ENCODE assay signal across 10 cellular contexts in the genomic region with DNA sequence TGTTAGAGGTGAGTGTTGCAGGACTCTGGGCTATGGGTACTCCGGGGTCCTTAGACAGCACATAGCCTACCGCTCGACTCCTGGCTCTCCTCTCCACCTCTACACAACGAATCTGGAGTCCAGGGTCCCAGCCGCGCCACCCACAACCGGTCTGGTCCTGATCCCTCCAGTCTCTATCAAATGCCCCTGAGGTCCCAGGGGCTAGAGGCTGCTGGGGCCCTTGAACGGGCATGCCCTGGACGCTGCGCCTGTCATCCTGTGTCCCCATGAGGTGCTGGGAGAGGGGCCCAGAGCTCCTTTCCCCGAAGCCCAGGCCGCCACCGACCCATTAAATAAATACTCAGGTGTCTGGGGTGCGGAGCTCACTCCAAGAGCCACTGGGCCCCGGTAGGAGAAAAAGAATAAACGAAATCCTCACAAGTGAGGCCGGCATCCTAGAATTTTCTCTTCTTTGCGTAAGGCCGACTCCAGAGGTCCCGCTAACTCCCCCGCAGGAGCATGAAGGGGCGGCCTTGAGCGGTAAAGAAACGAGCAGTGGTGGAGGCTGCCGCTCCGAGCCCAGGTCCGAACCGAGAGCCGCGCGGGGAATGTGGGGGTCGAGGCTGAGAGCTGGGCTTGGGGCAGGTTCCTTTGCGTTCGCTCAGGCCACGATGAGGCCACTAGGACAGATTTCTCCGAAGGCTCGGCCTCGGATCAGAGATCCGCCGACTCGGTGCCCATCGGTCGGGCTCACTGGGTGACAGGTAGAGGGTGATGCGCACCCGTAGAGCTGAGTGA.
DNase-seq lines count a peak whose midpoint lies in the region; ATAC-seq lines count a peak whose summit lies in the region.
"Had no signal": no experiment of that assay in that cellular context is flagged by ENCODE, and none has a peak within 500 bp of the region (broad histone marks: within the 10 kb centered on the region; RNA-seq: fewer than 3 reads in every experiment).

No MANE protein-coding gene starts in this region.

- H3K36me3 Mint-ChIP-seq in CD4-positive, alpha-beta memory T cell: no peaks in the 10 kb centered on the region
- peaks cover 7% of the 10 kb centered on the region for H3K36me3 Mint-ChIP-seq in central memory CD8-positive, alpha-beta T cell (ENCODE audit: insufficient read depth)
- H3K36me3 Mint-ChIP-seq in naive thymus-derived CD4-positive, alpha-beta T cell: no peaks in the 10 kb centered on the region

- peak overlapping the region; percentile 40 to 69 (median 53) for H3K4me3 Mint-ChIP-seq in CD4-positive, alpha-beta memory T cell
- peak overlapping the region; percentile 60 for H3K4me3 Mint-ChIP-seq in central memory CD8-positive, alpha-beta T cell
- peak overlapping the region in 8 of 10 donors; percentile 10 to 87 (median 47) for H3K4me3 Mint-ChIP-seq in naive thymus-derived CD4-positive, alpha-beta T cell

- peaks cover 33% of the 10 kb centered on the region for H3K27me3 ChIP-seq in CD4-positive, alpha-beta memory T cell (ENCODE audit: insufficient read depth, low read length)
- peaks cover 97% of the 10 kb centered on the region for H3K27me3 ChIP-seq in HUES6 (ENCODE audit: control insufficient read depth, insufficient read depth, low read length)
- H3K27me3 ChIP-seq in naive thymus-derived CD4-positive, alpha-beta T cell (ENCODE audit: control insufficient read depth in 2 of 2, insufficient read depth in 2 of 2, low read length in 2 of 2): peaks cover 12 to 32% of the 10 kb centered on the region in 2 donors

- no peak overlapping the region for H3K27ac ChIP-seq in CD4-positive, alpha-beta memory T cell (ENCODE audit: low read depth, low read length)
- H3K27ac ChIP-seq in HUES6 (ENCODE audit: low read depth, low read length): no peak overlapping the region
- no peak overlapping the region for H3K27ac ChIP-seq in naive thymus-derived CD4-positive, alpha-beta T cell (ENCODE audit: low read depth, low read length)

- CTCF ChIA-PET in CD4-positive, alpha-beta memory T cell (lab: Charles Lee; ENCODE audit: partially characterized antibody): no interaction called here
- CTCF ChIA-PET in naive thymus-derived CD4-positive, alpha-beta T cell (lab: Charles Lee): no interaction called here

- no peaks in the 10 kb centered on the region for H3K36me3 ChIP-seq in CD4-positive, alpha-beta memory T cell (ENCODE audit: insufficient read depth, low read length)
- H3K36me3 ChIP-seq in HUES6 (ENCODE audit: control insufficient read depth, insufficient read depth, low read length): no peaks in the 10 kb centered on the region
- no peaks in the 10 kb centered on the region for H3K36me3 ChIP-seq in naive thymus-derived CD4-positive, alpha-beta T cell (ENCODE audit: control insufficient read depth in 2 of 3, insufficient read depth in 3 of 3, low read length in 3 of 3)

- H3K4me3 ChIP-seq in CD4-positive, alpha-beta memory T cell (ENCODE audit: low read length in 2 of 2): no peak overlapping the region
- peak overlapping the region; percentile 79 for H3K4me3 ChIP-seq in HUES6 (ENCODE audit: low read depth, low read length)
- no peak overlapping the region for H3K4me3 ChIP-seq in naive thymus-derived CD4-positive, alpha-beta T cell (ENCODE audit: low read length)

- POLR2A ChIA-PET in CD4-positive, alpha-beta memory T cell (lab: Charles Lee; ENCODE audit: partially characterized antibody): no interaction called here
- POLR2A ChIA-PET in naive thymus-derived CD4-positive, alpha-beta T cell (lab: Charles Lee): no interaction called here

- no peaks in the 10 kb centered on the region for H3K9me3 ChIP-seq in CD4-positive, alpha-beta memory T cell (ENCODE audit: control insufficient read depth in 1 of 2, low read length in 2 of 2)
- no peaks in the 10 kb centered on the region for H3K9me3 ChIP-seq in HUES6 (ENCODE audit: control insufficient read depth, insufficient read depth, low read depth, low read length)
- no peaks in the 10 kb centered on the region for H3K9me3 ChIP-seq in naive thymus-derived CD4-positive, alpha-beta T cell (ENCODE audit: control insufficient read depth in 2 of 3, low read length in 3 of 3)

- DNase-seq in CD4-positive, alpha-beta memory T cell: no peak
- no peak for DNase-seq in central memory CD8-positive, alpha-beta T cell (ENCODE audit: low spot score in 2 of 2)
- no peak for DNase-seq in naive thymus-derived CD4-positive, alpha-beta T cell
- DNase-seq in left lobe of liver (ENCODE audit: low spot score) (no peak), T1000 (lab: John Stamatoyannopoulos, UW) (no peak)
- DNase-seq: cortex of kidney had no signal

- intact Hi-C loops in CD4-positive, alpha-beta memory T cell (cut with micrococcal nuclease): no loop called here
- intact Hi-C loops in naive thymus-derived CD4-positive, alpha-beta T cell (cut with micrococcal nuclease): no loop called here

- H3K27me3 Mint-ChIP-seq in CD4-positive, alpha-beta memory T cell: peaks cover 29 to 31% of the 10 kb centered on the region in 2 donors
- peaks cover 43% of the 10 kb centered on the region for H3K27me3 Mint-ChIP-seq in central memory CD8-positive, alpha-beta T cell
- peaks cover 32 to 64% (median 35%) of the 10 kb centered on the region in 5 donors for H3K27me3 Mint-ChIP-seq in naive thymus-derived CD4-positive, alpha-beta T cell

- ATAC-seq in central memory CD8-positive, alpha-beta T cell (replicated peaks; ENCODE audit: extremely low read depth, poor library complexity, severe bottlenecking): no peak
- no peak for ATAC-seq in naive thymus-derived CD4-positive, alpha-beta T cell
- ATAC-seq in GM21528 (IDR thresholded peaks at IDR 0.05; ENCODE audit: low FRiP score, unreplicated experiment): no peak
- no peak for ATAC-seq in HG03159 (IDR thresholded peaks at IDR 0.05; ENCODE audit: unreplicated experiment)
- no peak for ATAC-seq in left lobe of liver

- no peaks in the 10 kb centered on the region for H3K9me3 Mint-ChIP-seq in CD4-positive, alpha-beta memory T cell
- no peaks in the 10 kb centered on the region for H3K9me3 Mint-ChIP-seq in central memory CD8-positive, alpha-beta T cell
- H3K9me3 Mint-ChIP-seq in naive thymus-derived CD4-positive, alpha-beta T cell: peaks cover 0 to 4% (median 0%) of the 10 kb centered on the region in 11 donors
- H3K9me3 Mint-ChIP-seq: T-helper 1 cell treated with Interleukin-12 subunit alpha and Interleukin-12 subunit beta and Interleukin-4 antibody, amounts not matched to agents 30 μg/mL and 1 μg/mL, for 36 hours had no signal

- H3K4me1 Mint-ChIP-seq in CD4-positive, alpha-beta memory T cell: peaks cover 14 to 21% (median 21%) of the 10 kb centered on the region in 4 donors
- peaks cover 18% of the 10 kb centered on the region for H3K4me1 Mint-ChIP-seq in central memory CD8-positive, alpha-beta T cell
- peaks cover 16 to 30% (median 26%) of the 10 kb centered on the region in 7 donors for H3K4me1 Mint-ChIP-seq in naive thymus-derived CD4-positive, alpha-beta T cell

- peak overlapping the region; percentile 77 for H3K9ac ChIP-seq in HUES6 (ENCODE audit: low read length)

- H3K27ac Mint-ChIP-seq in CD4-positive, alpha-beta memory T cell: no peak overlapping the region
- no peak overlapping the region for H3K27ac Mint-ChIP-seq in central memory CD8-positive, alpha-beta T cell (ENCODE audit: low read depth)
- no peak overlapping the region for H3K27ac Mint-ChIP-seq in naive thymus-derived CD4-positive, alpha-beta T cell
- H3K27ac Mint-ChIP-seq: T-helper 1 cell treated with Interleukin-12 subunit alpha and Interleukin-12 subunit beta and Interleukin-4 antibody, amounts not matched to agents 30 μg/mL and 1 μg/mL, for 36 hours had no signal

- peaks cover 40% of the 10 kb centered on the region for H3K4me1 ChIP-seq in CD4-positive, alpha-beta memory T cell (ENCODE audit: insufficient read depth, low read length)
- peaks cover 62% of the 10 kb centered on the region for H3K4me1 ChIP-seq in HUES6 (ENCODE audit: control insufficient read depth, insufficient read depth, low read length)
- peaks cover 16 to 36% of the 10 kb centered on the region in 2 donors for H3K4me1 ChIP-seq in naive thymus-derived CD4-positive, alpha-beta T cell (ENCODE audit: control insufficient read depth in 2 of 2, insufficient read depth in 2 of 2, low read length in 2 of 2)
